ENCODE assay signal across 18 cellular contexts in genomic region chr20:41360831-41361756, GRCh38. TPM values are rescaled to one million over a fixed set of nuclear protein-coding genes. Genes with fewer than 3 reads are reported as not detected.
DNase-seq lines count a peak whose midpoint lies in the region; ATAC-seq and TF ChIP-seq lines count a peak whose summit lies in the region.
"Had no signal": no experiment of that assay in that cellular context is flagged by ENCODE, and none has a peak within 500 bp of the region (broad histone marks: within the 10 kb centered on the region; RNA-seq: fewer than 3 reads in every experiment).

No MANE protein-coding gene starts in this region.

- no peak overlapping the region for H3K27ac Mint-ChIP-seq in Calu3 (ENCODE audit: unreplicated experiment)
- H3K27ac Mint-ChIP-seq: CD14-positive monocyte had no signal

- H3K36me3 Mint-ChIP-seq in Calu3 (ENCODE audit: insufficient read depth, unreplicated experiment), result peaks cover 4% of the 10 kb centered on the region
- H3K36me3 Mint-ChIP-seq: CD14-positive monocyte had no signal

- TF ChIP-seq CTCF in mucosa of descending colon (IDR thresholded peaks at IDR 0.05), result no peak
- TF ChIP-seq CTCF in sigmoid colon (IDR thresholded peaks at IDR 0.05), result no peak
- TF ChIP-seq CTCF in Calu3 (IDR thresholded peaks at IDR 0.05; ENCODE audit: unreplicated experiment), result no peak

- H3K4me1 ChIP-seq in mucosa of descending colon (ENCODE audit: low read depth), result peaks cover 6% of the 10 kb centered on the region
- H3K4me1 ChIP-seq in sigmoid colon, result peaks cover 0 to 6% (median 6%) of the 10 kb centered on the region in 4 donors
- H3K4me1 ChIP-seq: HAP-1 had no signal

- CTCF ChIA-PET in Calu3 (lab: Charles Lee), result no interaction called here

- BruUV-seq in Calu3 (replicated peaks; lab: Mats Ljungman, UMichigan), result no TSS peak

- H3K36me3 ChIP-seq in H7 (replicated peaks; ENCODE audit: control insufficient read depth, insufficient read depth, low read length), result no peaks in the 10 kb centered on the region
- H3K36me3 ChIP-seq in mucosa of descending colon (ENCODE audit: low read depth), result no peaks in the 10 kb centered on the region
- peaks cover 0 to 15% (median 0%) of the 10 kb centered on the region in 4 donors for H3K36me3 ChIP-seq in sigmoid colon
- H3K36me3 ChIP-seq: MG63 had no signal

- no peaks in the 10 kb centered on the region for H3K4me1 Mint-ChIP-seq in Calu3 (ENCODE audit: low read depth, unreplicated experiment)
- H3K4me1 Mint-ChIP-seq: CD14-positive monocyte had no signal

- WGBS in sigmoid colon, 2 donors, result 88 to 90% methylated on average over 22 of the region's 22 CpGs

- ATAC-seq in mucosa of descending colon, result peak; percentile 2

- TF ChIP-seq POLR2A in sigmoid colon (IDR thresholded peaks at IDR 0.05), result no peak

- no peak overlapping the region for H3K4me3 Mint-ChIP-seq in Calu3 (ENCODE audit: low read depth, unreplicated experiment)
- H3K4me3 Mint-ChIP-seq: CD14-positive monocyte had no signal

- intact Hi-C loops in mucosa of descending colon (cut with DNase I, micrococcal nuclease) (no loop called here), sigmoid colon (cut with DNase I) (no loop called here), Calu3 (cut with micrococcal nuclease; ENCODE audit: unreplicated experiment) (no loop called here)

- H3K27ac ChIP-seq in sigmoid colon, result no peak overlapping the region

- H3K9me3 ChIP-seq in mucosa of descending colon (no peaks in the 10 kb centered on the region), sigmoid colon (no peaks in the 10 kb centered on the region)
- H3K9me3 ChIP-seq: HAP-1, MG63 had no signal

- H3K4me3 ChIP-seq in H7 (ENCODE audit: insufficient read depth, low read depth, low read length), result no peak overlapping the region
- H3K4me3 ChIP-seq in mucosa of descending colon, result no peak overlapping the region
- no peak overlapping the region for H3K4me3 ChIP-seq in sigmoid colon
- H3K4me3 ChIP-seq: HAP-1, MG63 had no signal

- no peak for TF ChIP-seq EP300 in sigmoid colon (IDR thresholded peaks at IDR 0.05)

- peak; percentile 51 for DNase-seq in H7
- peak; percentile 26 for DNase-seq in HK-2 (ENCODE audit: unreplicated experiment)
- DNase-seq in ecto neural progenitor cell (ENCODE audit: low spot score), result peak; percentile 43
- DNase-seq in mucosa of descending colon, result peak in 2 of 3 donors; percentile 31 to 36
- DNase-seq in stimulated activated CD8-positive, alpha-beta memory T cell treated with anti-CD3 and anti-CD28 coated beads, Interleukin-4, amount 100 ng/mL, for 48 hours, result no peak
- no peak for DNase-seq in sigmoid colon
- DNase-seq in SKM-1 treated with dmso at 0.1 percent for 144 hours (lab: John Stamatoyannopoulos, UW; ENCODE audit: unreplicated experiment), result no peak
- no peak for DNase-seq in Calu3
- DNase-seq: ACHN, AML-193, MG63, NCI-H1105, NCI-H1694 treated with DMSO at 0.1 percent for 48 hours, NCI-H2107, NCI-H2227 treated with DMSO at 0.1 percent for 48 hours, NCI-H524 had no signal

- H3K27me3 Mint-ChIP-seq in Calu3 (ENCODE audit: unreplicated experiment), result peaks cover 35% of the 10 kb centered on the region

- H3K27me3 ChIP-seq in H7 (ENCODE audit: control insufficient read depth, insufficient read depth, low read length), result peaks cover 17% of the 10 kb centered on the region
- H3K27me3 ChIP-seq in sigmoid colon, result peaks cover 6 to 26% (median 17%) of the 10 kb centered on the region in 3 donors

- H3K9me3 Mint-ChIP-seq in Calu3 (ENCODE audit: low read depth, unreplicated experiment), result no peaks in the 10 kb centered on the region

RNA-seq across cellular contexts. Expression of gene EMILIN3, which starts 5.5 kb away (rescaled TPM):
- 6.2 and 7.9 TPM in 2 replicates for total RNA-seq in H7 (2014; rRNA removed; shearing (Covaris generic))
- total RNA-seq in mucosa of descending colon, result 1 to 10 TPM in 1 of 3 donors, under 1 TPM in 1, not detected in 1; 0.23 to 4.0 TPM
- total RNA-seq in sigmoid colon, result 1 to 10 TPM in 3 of 4 donors, under 1 TPM in 1; 0.66 to 4.3 (median 3.2) TPM
- 1 to 10 TPM in 1 of 3 donors, not detected in 2; 1.0 TPM for polyA plus RNA-seq in sigmoid colon
- total RNA-seq in Calu3 (2022), result not detected in 2 replicates
- polyA plus RNA-seq: CD14-positive monocyte had no signal

RNA-seq across cellular contexts. Expression of gene LPIN3, which starts 20.5 kb away (rescaled TPM):
- 4.5 and 6.7 TPM in 2 replicates for total RNA-seq in H7 (2014; rRNA removed; shearing (Covaris generic))
- total RNA-seq in mucosa of descending colon (10 to 100 TPM; 48.0 to 73.3 (median 52.7) TPM), sigmoid colon (10 to 100 TPM in 3 of 4 donors, 1 to 10 TPM in 1; 6.8 to 32.1 (median 15.8) TPM), Calu3 (2022) (22.6 and 23.5 TPM in 2 replicates)
- 10 to 100 TPM in 1 of 3 donors, 1 to 10 TPM in 2; 6.7 to 50.9 (median 7.2) TPM for polyA plus RNA-seq in sigmoid colon
- polyA plus RNA-seq: CD14-positive monocyte had no signal

RNA-seq across cellular contexts. Expression of gene ZHX3, which starts 43.6 kb away (rescaled TPM):
- total RNA-seq in H7 (2014; rRNA removed; shearing (Covaris generic)), result 2.5 and 5.1 TPM in 2 replicates
- 10 to 100 TPM; 24.5 to 84.5 (median 32.8) TPM for total RNA-seq in mucosa of descending colon
- total RNA-seq in sigmoid colon, result 10 to 100 TPM; 39.2 to 69.0 (median 51.1) TPM
- 10 to 100 TPM in 1 of 3 donors, 1 to 10 TPM in 2; 3.6 to 13.8 (median 4.4) TPM for polyA plus RNA-seq in sigmoid colon
- total RNA-seq in Calu3 (2022), result 22.7 and 24.1 TPM in 2 replicates

Comparison
In these comparisons a context has a peak if more than half of its experiments do, and no peak if none do; other contexts are left out.
1. DNase-seq: peak in H7 (single experiment), HK-2 (single experiment), ecto neural progenitor cell (single experiment) and mucosa of descending colon (2 of 3); none in stimulated activated CD8-positive, alpha-beta memory T cell treated with anti-CD3 and anti-CD28 coated beads, Interleukin-4, amount 100 ng/mL, for 48 hours (single experiment), sigmoid colon (single experiment), SKM-1 treated with dmso at 0.1 percent for 144 hours (single experiment) and Calu3 (single experiment).